20 cellular contexts compared by ENCODE assay signal in genomic region chr1:218573871-218574270, GRCh38.
"Had no signal": no experiment of that assay in that cellular context is flagged by ENCODE, and none has a peak within 500 bp of the region (broad histone marks: within the 10 kb centered on the region; RNA-seq: fewer than 3 reads in every experiment).

No MANE protein-coding gene starts in this region.

- H3K27me3 Mint-ChIP-seq: activated B cell treated with CpG ODN at 0.5 μM for 24 hours; activated CD4-positive, alpha-beta T cell treated with anti-CD3 and anti-CD28 coated beads for 36 hours; activated naive CD8-positive, alpha-beta T cell treated with anti-CD3 and anti-CD28 coated beads for 36 hours; natural killer cell treated with Interleukin-12 subunit alpha and Interleukin-12 subunit beta and Interleukin-15 and Interleukin-18, amount 100 ng/mL, for 72 hours had no signal

- DNase-seq: activated B cell treated with CpG ODN at 0.5 μM for 24 hours; activated CD4-positive, alpha-beta T cell treated with anti-CD3 and anti-CD28 coated beads for 36 hours; activated CD4-positive, alpha-beta T cell treated with anti-CD3 and anti-CD28 coated beads, Interleukin-2, amount 50 U/mL, for 4 hours; activated naive CD4-positive, alpha-beta T cell treated with Interleukin-2 at 50 U/mL for 16 hours; activated naive CD8-positive, alpha-beta T cell treated with anti-CD3 and anti-CD28 coated beads for 36 hours; activated T-cell treated with anti-CD3 and anti-CD28 coated beads, Interleukin-2, amount 50 U/mL, for 48 hours; amniotic stem cell; foreskin melanocyte; hypothalamus; left ventricle myocardium superior; pancreas; psoas muscle; right cardiac atrium; stimulated activated CD4-positive, alpha-beta T cell treated with anti-CD3 and anti-CD28 coated beads, Interleukin-2, amount 100 ng/mL, for 48 hours; stimulated activated naive CD4-positive, alpha-beta T cell; upper lobe of right lung had no signal

- H3K9me3 ChIP-seq: pancreas, psoas muscle, thoracic aorta, upper lobe of right lung had no signal

- H3K36me3 Mint-ChIP-seq: activated naive CD8-positive, alpha-beta T cell treated with anti-CD3 and anti-CD28 coated beads for 36 hours; natural killer cell treated with Interleukin-12 subunit alpha and Interleukin-12 subunit beta and Interleukin-15 and Interleukin-18, amount 100 ng/mL, for 72 hours had no signal

- H3K27ac Mint-ChIP-seq: activated B cell treated with CpG ODN at 0.5 μM for 24 hours; activated CD4-positive, alpha-beta T cell treated with anti-CD3 and anti-CD28 coated beads for 36 hours; activated naive CD8-positive, alpha-beta T cell treated with anti-CD3 and anti-CD28 coated beads for 36 hours; natural killer cell treated with Interleukin-12 subunit alpha and Interleukin-12 subunit beta and Interleukin-15 and Interleukin-18, amount 100 ng/mL, for 72 hours; T-helper 1 cell treated with Interleukin-12 subunit alpha and Interleukin-12 subunit beta and Interleukin-4 antibody, amounts not matched to agents 30 μg/mL and 1 μg/mL, for 36 hours had no signal

- H3K27me3 ChIP-seq: pancreas, upper lobe of right lung had no signal

- H3K4me3 ChIP-seq: coronary artery, pancreas, psoas muscle, thoracic aorta, upper lobe of right lung had no signal

- H3K4me1 ChIP-seq: pancreas, psoas muscle, upper lobe of right lung had no signal

- H3K9me3 Mint-ChIP-seq: activated B cell treated with CpG ODN at 0.5 μM for 24 hours; activated naive CD8-positive, alpha-beta T cell treated with anti-CD3 and anti-CD28 coated beads for 36 hours; T-helper 1 cell treated with Interleukin-12 subunit alpha and Interleukin-12 subunit beta and Interleukin-4 antibody, amounts not matched to agents 30 μg/mL and 1 μg/mL, for 36 hours had no signal

- H3K36me3 ChIP-seq: pancreas, thoracic aorta, upper lobe of right lung had no signal

- H3K4me1 Mint-ChIP-seq: activated B cell treated with CpG ODN at 0.5 μM for 24 hours; activated CD4-positive, alpha-beta T cell treated with anti-CD3 and anti-CD28 coated beads for 36 hours; activated naive CD8-positive, alpha-beta T cell treated with anti-CD3 and anti-CD28 coated beads for 36 hours had no signal

- H3K27ac ChIP-seq: coronary artery, pancreas, psoas muscle, thoracic aorta, upper lobe of right lung had no signal

- ATAC-seq: activated CD4-positive, alpha-beta T cell treated with anti-CD3 and anti-CD28 coated beads for 36 hours; left ventricle myocardium superior; natural killer cell treated with Interleukin-12 subunit alpha and Interleukin-12 subunit beta and Interleukin-15 and Interleukin-18, amount 100 ng/mL, for 72 hours; pancreas; psoas muscle; right cardiac atrium; upper lobe of right lung had no signal

- H3K4me3 Mint-ChIP-seq: activated B cell treated with CpG ODN at 0.5 μM for 24 hours; activated CD4-positive, alpha-beta T cell treated with anti-CD3 and anti-CD28 coated beads for 36 hours; activated naive CD8-positive, alpha-beta T cell treated with anti-CD3 and anti-CD28 coated beads for 36 hours; natural killer cell treated with Interleukin-12 subunit alpha and Interleukin-12 subunit beta and Interleukin-15 and Interleukin-18, amount 100 ng/mL, for 72 hours; T-helper 1 cell treated with Interleukin-12 subunit alpha and Interleukin-12 subunit beta and Interleukin-4 antibody, amounts not matched to agents 30 μg/mL and 1 μg/mL, for 36 hours had no signal
